In the genomic region with DNA sequence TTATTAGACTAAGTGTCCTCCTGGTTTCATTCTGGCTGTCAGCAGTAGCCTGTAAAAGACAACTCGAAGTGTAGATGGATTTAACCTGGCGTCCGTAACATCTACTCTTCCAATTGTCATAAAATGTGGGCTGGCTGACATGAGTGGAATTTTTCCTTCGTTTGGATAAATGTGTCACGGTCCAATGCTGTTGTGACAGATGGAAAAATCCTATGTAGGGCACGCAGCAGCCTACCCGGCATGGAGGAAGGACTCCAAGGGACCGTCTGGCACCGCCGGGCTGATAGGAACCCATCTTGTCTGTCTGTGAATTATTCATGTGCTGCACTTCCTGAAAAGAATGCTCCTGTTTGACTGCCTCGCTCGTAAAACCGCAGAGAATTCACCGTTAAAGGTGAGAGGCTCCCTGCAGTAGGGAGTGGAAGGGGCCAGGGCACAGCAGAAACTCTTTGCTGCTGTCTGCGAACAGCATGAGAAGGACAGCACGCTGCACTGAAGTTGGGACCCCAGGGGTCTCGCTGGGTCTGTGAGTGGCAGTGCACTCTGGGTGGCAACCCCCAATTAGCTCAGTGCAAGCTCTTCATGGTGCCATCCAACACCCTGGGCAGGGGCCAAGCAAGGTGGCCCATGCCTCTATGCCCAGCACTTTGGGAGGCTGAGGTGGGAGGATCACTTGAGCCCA, we compare ENCODE assay signal across 8 cellular contexts. TPM values are rescaled to one million over a fixed set of nuclear protein-coding genes. Genes with fewer than 3 reads are reported as not detected.
A peak's percentile ranks its signal among the peaks of the same experiment; 100 is the strongest.
DNase-seq lines count a peak whose midpoint lies in the region; TF ChIP-seq lines count a peak whose summit lies in the region.

No MANE protein-coding gene starts in this region.

- H4K91ac ChIP-seq in H9 (ENCODE audit: insufficient read length, low read depth, low read length), result no peak overlapping the region

- H3K27me3 Mint-ChIP-seq in CD8-positive, alpha-beta memory T cell, result peaks cover 0 to 2% of the 10 kb centered on the region in 2 donors
- H3K27me3 Mint-ChIP-seq in H9 (ENCODE audit: low read depth), result peaks cover 8% of the 10 kb centered on the region
- H3K27me3 Mint-ChIP-seq in activated naive CD8-positive, alpha-beta T cell, result no peaks in the 10 kb centered on the region

- H2AK5ac ChIP-seq in H9 (ENCODE audit: insufficient read length, low read length) (no peak overlapping the region), mesendoderm (ENCODE audit: low read length) (no peak overlapping the region)

- peak overlapping the region; percentile 97 to 100 (median 99) for H3K27ac Mint-ChIP-seq in CD8-positive, alpha-beta memory T cell
- H3K27ac Mint-ChIP-seq in H9, result peak overlapping the region in 1 of 3 experiments; percentile 77; a peak in 1 of 7 replicates
- peak overlapping the region; percentile 97 for H3K27ac Mint-ChIP-seq in activated naive CD8-positive, alpha-beta T cell

- H3K9ac ChIP-seq in H9 (ENCODE audit: extremely low read depth, insufficient read length, low read length) (no peak overlapping the region), mesendoderm (ENCODE audit: low read length) (peak overlapping the region; percentile 9)

- H3K79me2 ChIP-seq in H9 (ENCODE audit: insufficient read depth, low read length) (no peaks in the 10 kb centered on the region), mesendoderm (ENCODE audit: control insufficient read depth, insufficient read depth, low read length) (no peaks in the 10 kb centered on the region)

- no peak overlapping the region for H3T11ph ChIP-seq in H9 (ENCODE audit: low read length)

- H3K36me3 ChIP-seq in CD8-positive, alpha-beta memory T cell (ENCODE audit: insufficient read depth, low read length), result no peaks in the 10 kb centered on the region
- H3K36me3 ChIP-seq in Peyer's patch (peaks cover 0 to 4% (median 0%) of the 10 kb centered on the region in 3 donors), mesendoderm (ENCODE audit: control insufficient read depth, insufficient read depth, low read length) (no peaks in the 10 kb centered on the region), suprapubic skin (peaks cover 2% of the 10 kb centered on the region)

- H2BK15ac ChIP-seq in H9 (ENCODE audit: low read depth, low read length) (no peak overlapping the region), mesendoderm (replicated peaks; ENCODE audit: low read depth) (no peak overlapping the region)

- H3K56ac ChIP-seq in H9 (ENCODE audit: insufficient read length, low read depth, low read length) (no peak overlapping the region), mesendoderm (ENCODE audit: low read length) (peak overlapping the region; percentile 56)

- H3K27me3 ChIP-seq in CD8-positive, alpha-beta memory T cell (ENCODE audit: insufficient read depth, low read length, poor library complexity, severe bottlenecking), result no peaks in the 10 kb centered on the region
- no peaks in the 10 kb centered on the region for H3K27me3 ChIP-seq in H9 (ENCODE audit: insufficient read depth, low read length)
- no peaks in the 10 kb centered on the region for H3K27me3 ChIP-seq in Peyer's patch
- no peaks in the 10 kb centered on the region for H3K27me3 ChIP-seq in mesendoderm (ENCODE audit: insufficient read depth, low read length, poor library complexity)
- H3K27me3 ChIP-seq in suprapubic skin, result no peaks in the 10 kb centered on the region

- no peak for TF ChIP-seq EP300 in suprapubic skin (IDR thresholded peaks at IDR 0.05)

- H4K8ac ChIP-seq in H9 (replicated peaks; ENCODE audit: insufficient read length, low read depth, low read length) (no peak overlapping the region), mesendoderm (ENCODE audit: low read depth, low read length) (no peak overlapping the region)

- POLR2A ChIA-PET in CD8-positive, alpha-beta memory T cell (lab: Charles Lee), result interaction anchor here (1.0 to 1.6 kb wide), 3 partner anchors 10 to 22 kb away, joined by 3 to 4 read pairs (median 4); no protein-coding TSS in a partner anchor

- peaks cover 0 to 1% (median 0%) of the 10 kb centered on the region in 5 donors for H3K9me3 Mint-ChIP-seq in CD8-positive, alpha-beta memory T cell
- H3K9me3 Mint-ChIP-seq in H9, result no peaks in the 10 kb centered on the region
- no peaks in the 10 kb centered on the region for H3K9me3 Mint-ChIP-seq in activated naive CD8-positive, alpha-beta T cell (ENCODE audit: low read depth)

- H4K20me1 ChIP-seq in H9 (ENCODE audit: control insufficient read depth, insufficient read depth, insufficient read length), result no peaks in the 10 kb centered on the region

- peak; percentile 62 to 85 (median 77) for DNase-seq in CD8-positive, alpha-beta memory T cell
- DNase-seq in H9 (peak; percentile 41), Peyer's patch (peak in 2 of 3 donors; percentile 65 to 77), mesendoderm (peak; percentile 70), suprapubic skin (ENCODE audit: low spot score in 2 of 2) (no peak), GOT3 (lab: John Stamatoyannopoulos, UW) (no peak), globus pallidus (ENCODE audit: low spot score) (no peak)

- H3K18ac ChIP-seq in H9 (ENCODE audit: insufficient read length, low read depth, low read length) (no peak overlapping the region), mesendoderm (ENCODE audit: low read length) (no peak overlapping the region)

- H2BK20ac ChIP-seq in H9 (ENCODE audit: low read depth, low read length, poor library complexity, severe bottlenecking), result no peak overlapping the region

- peak overlapping the region; percentile 79 to 93 (median 83) for H3K4me3 Mint-ChIP-seq in CD8-positive, alpha-beta memory T cell
- H3K4me3 Mint-ChIP-seq in H9, result peak overlapping the region; percentile 75 to 79; a peak in 4 of 5 replicates
- H3K4me3 Mint-ChIP-seq in activated naive CD8-positive, alpha-beta T cell, result peak overlapping the region; percentile 79

- H3K79me1 ChIP-seq in H9 (ENCODE audit: insufficient read depth, low read depth, low read length, poor library complexity, severe bottlenecking), result no peaks in the 10 kb centered on the region
- H3K79me1 ChIP-seq in mesendoderm (ENCODE audit: low read length), result no peaks in the 10 kb centered on the region

- peaks cover 56 to 79% (median 56%) of the 10 kb centered on the region in 3 donors for H3K4me1 Mint-ChIP-seq in CD8-positive, alpha-beta memory T cell
- peaks cover 21% of the 10 kb centered on the region in 2 experiments for H3K4me1 Mint-ChIP-seq in H9
- peaks cover 72% of the 10 kb centered on the region for H3K4me1 Mint-ChIP-seq in activated naive CD8-positive, alpha-beta T cell (ENCODE audit: low read depth)

- TF ChIP-seq CTCF in H9 (conservative IDR thresholded peaks at IDR 0.05), result no peak
- no peak for TF ChIP-seq CTCF in Peyer's patch (IDR thresholded peaks at IDR 0.05)
- TF ChIP-seq CTCF in suprapubic skin (IDR thresholded peaks at IDR 0.05), result no peak

- H3K4me2 ChIP-seq in H9 (ENCODE audit: insufficient read depth, insufficient read length, low read length), result no peak overlapping the region
- no peak overlapping the region for H3K4me2 ChIP-seq in mesendoderm (ENCODE audit: low read length)

- H2BK12ac ChIP-seq in H9 (ENCODE audit: insufficient read length, low read depth, low read length), result no peak overlapping the region

- H2BK5ac ChIP-seq in H9 (ENCODE audit: insufficient read length, low read length), result no peak overlapping the region
- H2BK5ac ChIP-seq in mesendoderm (ENCODE audit: low read length), result no peak overlapping the region

- WGBS in H9 (ENCODE audit: extremely low coverage, insufficient read length, low lambda C conversion rate), result no CpG with 5 or more reads among the region's 17 CpGs
- WGBS in mesendoderm (ENCODE audit: extremely low coverage, insufficient coverage, low lambda C conversion rate), result no CpG with 5 or more reads among the region's 17 CpGs
- 45% methylated on average over 12 of the region's 17 CpGs for WGBS in suprapubic skin

- no peak overlapping the region for H3K4ac ChIP-seq in H9 (ENCODE audit: low read depth, low read length)
- H3K4ac ChIP-seq in mesendoderm (ENCODE audit: low read depth, low read length), result no peak overlapping the region

- H3K36me3 Mint-ChIP-seq in CD8-positive, alpha-beta memory T cell, result peaks cover 0 to 8% (median 0%) of the 10 kb centered on the region in 3 donors
- peaks cover 4 to 21% (median 5%) of the 10 kb centered on the region in 3 experiments for H3K36me3 Mint-ChIP-seq in H9 (ENCODE audit: insufficient read depth in 1 of 3, low read depth in 3 of 3)
- no peaks in the 10 kb centered on the region for H3K36me3 Mint-ChIP-seq in activated naive CD8-positive, alpha-beta T cell

- peaks cover 9% of the 10 kb centered on the region for H3K23me2 ChIP-seq in H9 (ENCODE audit: insufficient read length, low read depth, low read length, poor library complexity, severe bottlenecking)

- CTCF ChIA-PET in CD8-positive, alpha-beta memory T cell (lab: Charles Lee), result interaction anchor here (0.9 to 1.7 kb wide), 2 partner anchors 16 to 18 kb away, joined by 3 to 8 read pairs; no protein-coding TSS in a partner anchor

- H3K14ac ChIP-seq in H9 (ENCODE audit: insufficient read depth, low read length), result no peak overlapping the region

- H4K5ac ChIP-seq in H9 (ENCODE audit: insufficient read length, low read depth, low read length) (no peak overlapping the region), mesendoderm (ENCODE audit: low read length) (no peak overlapping the region)

- peak overlapping the region; percentile 78 for H3K27ac ChIP-seq in CD8-positive, alpha-beta memory T cell (ENCODE audit: low read depth, low read length)
- H3K27ac ChIP-seq in H9 (ENCODE audit: insufficient read length, low read depth, low read length), result no peak overlapping the region
- peak overlapping the region; percentile 74 to 98 (median 89) for H3K27ac ChIP-seq in Peyer's patch
- peak overlapping the region; percentile 81 for H3K27ac ChIP-seq in mesendoderm (ENCODE audit: low read depth, low read length)
- peak overlapping the region; percentile 22 for H3K27ac ChIP-seq in suprapubic skin

- H3K9me3 ChIP-seq in CD8-positive, alpha-beta memory T cell (ENCODE audit: low read length), result no peaks in the 10 kb centered on the region
- H3K9me3 ChIP-seq in H9 (ENCODE audit: control insufficient read depth, low read depth, low read length) (no peaks in the 10 kb centered on the region), Peyer's patch (no peaks in the 10 kb centered on the region), suprapubic skin (no peaks in the 10 kb centered on the region)

- no peak for TF ChIP-seq POLR2A in Peyer's patch (IDR thresholded peaks at IDR 0.05)
- no peak for TF ChIP-seq POLR2A in suprapubic skin (IDR thresholded peaks at IDR 0.05)

- peak overlapping the region; percentile 64 for H3K4me3 ChIP-seq in CD8-positive, alpha-beta memory T cell (ENCODE audit: low read length)
- H3K4me3 ChIP-seq in Peyer's patch (peak overlapping the region in 2 of 4 donors; percentile 12 to 18), mesendoderm (ENCODE audit: low read length) (no peak overlapping the region), suprapubic skin (no peak overlapping the region)

- H3K23ac ChIP-seq in H9 (ENCODE audit: insufficient read length, low read depth, low read length) (no peak overlapping the region), mesendoderm (ENCODE audit: low read length) (no peak overlapping the region)

- no peak overlapping the region for H2AFZ ChIP-seq in H9 (ENCODE audit: low read length)

- peaks cover 74% of the 10 kb centered on the region for H3K4me1 ChIP-seq in CD8-positive, alpha-beta memory T cell (ENCODE audit: insufficient read depth, low read length)
- H3K4me1 ChIP-seq in H9 (ENCODE audit: insufficient read depth, low read length) (no peaks in the 10 kb centered on the region; the same call in 1 of the 2 replicates), Peyer's patch (peaks cover 0 to 37% (median 34%) of the 10 kb centered on the region in 4 donors), mesendoderm (ENCODE audit: control insufficient read depth, low read depth, low read length) (peaks cover 7% of the 10 kb centered on the region), suprapubic skin (peaks cover 37% of the 10 kb centered on the region)

- H2BK120ac ChIP-seq in H9 (ENCODE audit: low read depth, low read length, poor library complexity, severe bottlenecking) (no peak overlapping the region), mesendoderm (ENCODE audit: low read depth, low read length) (no peak overlapping the region)

RNA-seq across cellular contexts. Expression of a gene that starts 1.6 kb away (rescaled TPM):
- 10 to 100 TPM; 66.9 to 68.9 TPM for total RNA-seq in CD8-positive, alpha-beta memory T cell
- 47.7 TPM for polyA plus RNA-seq in CD8-positive, alpha-beta memory T cell
- 26.6 and 26.7 TPM in 2 replicates for total RNA-seq in H9 (2021)
- 10 to 100 TPM in 1 of 4 donors, 1 to 10 TPM in 3; 2.1 to 39.6 (median 4.2) TPM for total RNA-seq in Peyer's patch
- 17.1 TPM for polyA plus RNA-seq in mesendoderm (2013, experiment 1 of 2)
- polyA plus RNA-seq in mesendoderm (2013, experiment 2 of 2), result 16.6 TPM
- 1 to 10 TPM; 4.3 to 7.0 (median 5.0) TPM for total RNA-seq in suprapubic skin

RNA-seq across cellular contexts. Expression of a gene that starts 32.9 kb away (rescaled TPM):
- 10 to 100 TPM; 11.3 to 13.2 TPM for total RNA-seq in CD8-positive, alpha-beta memory T cell
- 20.1 TPM for polyA plus RNA-seq in CD8-positive, alpha-beta memory T cell
- 23.9 and 24.2 TPM in 2 replicates for total RNA-seq in H9 (2021)
- 10 to 100 TPM; 10.7 to 40.5 (median 18.7) TPM for total RNA-seq in Peyer's patch
- polyA plus RNA-seq in mesendoderm (2013, experiment 1 of 2), result 11.3 TPM
- polyA plus RNA-seq in mesendoderm (2013, experiment 2 of 2), result 11.6 TPM
- total RNA-seq in suprapubic skin, result 10 to 100 TPM; 17.9 to 41.1 (median 26.7) TPM

RNA-seq across cellular contexts. Expression of a gene that starts 33.0 kb away (rescaled TPM):
- total RNA-seq in CD8-positive, alpha-beta memory T cell, result 10 to 100 TPM; 29.9 to 30.1 TPM
- polyA plus RNA-seq in CD8-positive, alpha-beta memory T cell, result 14.6 TPM
- total RNA-seq in H9 (2021) (33.1 and 35.1 TPM in 2 replicates), Peyer's patch (10 to 100 TPM; 22.6 to 79.2 (median 23.8) TPM), suprapubic skin (10 to 100 TPM in 3 of 4 donors, 1 to 10 TPM in 1; 9.8 to 19.2 (median 16.4) TPM)
- polyA plus RNA-seq in mesendoderm (2013, experiment 1 of 2), result 12.8 TPM
- 12.5 TPM for polyA plus RNA-seq in mesendoderm (2013, experiment 2 of 2)

RNA-seq across cellular contexts. Expression of a gene that starts 35.6 kb away (rescaled TPM):
- 10 to 100 TPM; 26.0 to 27.3 TPM for total RNA-seq in CD8-positive, alpha-beta memory T cell
- polyA plus RNA-seq in CD8-positive, alpha-beta memory T cell, result 21.1 TPM
- total RNA-seq in H9 (2021), result 36.0 and 38.8 TPM in 2 replicates
- 10 to 100 TPM; 20.7 to 63.5 (median 38.2) TPM for total RNA-seq in Peyer's patch
- polyA plus RNA-seq in mesendoderm (2013, experiment 1 of 2), result 15.9 TPM
- polyA plus RNA-seq in mesendoderm (2013, experiment 2 of 2), result 15.6 TPM
- total RNA-seq in suprapubic skin, result 10 to 100 TPM; 21.5 to 54.7 (median 23.3) TPM

RNA-seq across cellular contexts. Expression of a gene that starts 47.0 kb away (rescaled TPM):
- total RNA-seq in CD8-positive, alpha-beta memory T cell, result 10 to 100 TPM; 76.1 to 77.4 TPM
- polyA plus RNA-seq in CD8-positive, alpha-beta memory T cell, result 129 TPM
- total RNA-seq in H9 (2021), result 52.2 and 58.5 TPM in 2 replicates
- 10 to 100 TPM; 13.2 to 27.9 (median 22.5) TPM for total RNA-seq in Peyer's patch
- polyA plus RNA-seq in mesendoderm (2013, experiment 1 of 2), result 139 TPM
- polyA plus RNA-seq in mesendoderm (2013, experiment 2 of 2), result 136 TPM
- 10 to 100 TPM in 3 of 4 donors, 1 to 10 TPM in 1; 9.5 to 29.0 (median 19.3) TPM for total RNA-seq in suprapubic skin

Comparison
In these comparisons a context has a peak if more than half of its experiments do, and no peak if none do; other contexts are left out.
1. DNase-seq: peak in CD8-positive, alpha-beta memory T cell (5 of 5), H9 (single experiment), Peyer's patch (2 of 3) and mesendoderm (single experiment); none in suprapubic skin (0 of 2), GOT3 (single experiment) and globus pallidus (single experiment).
2. Peak in every context shown above with its lines, with median percentiles within 50 percentile points of each other: H3K4me3 Mint-ChIP-seq.